23 cellular contexts compared by ENCODE assay signal in the genomic region with DNA sequence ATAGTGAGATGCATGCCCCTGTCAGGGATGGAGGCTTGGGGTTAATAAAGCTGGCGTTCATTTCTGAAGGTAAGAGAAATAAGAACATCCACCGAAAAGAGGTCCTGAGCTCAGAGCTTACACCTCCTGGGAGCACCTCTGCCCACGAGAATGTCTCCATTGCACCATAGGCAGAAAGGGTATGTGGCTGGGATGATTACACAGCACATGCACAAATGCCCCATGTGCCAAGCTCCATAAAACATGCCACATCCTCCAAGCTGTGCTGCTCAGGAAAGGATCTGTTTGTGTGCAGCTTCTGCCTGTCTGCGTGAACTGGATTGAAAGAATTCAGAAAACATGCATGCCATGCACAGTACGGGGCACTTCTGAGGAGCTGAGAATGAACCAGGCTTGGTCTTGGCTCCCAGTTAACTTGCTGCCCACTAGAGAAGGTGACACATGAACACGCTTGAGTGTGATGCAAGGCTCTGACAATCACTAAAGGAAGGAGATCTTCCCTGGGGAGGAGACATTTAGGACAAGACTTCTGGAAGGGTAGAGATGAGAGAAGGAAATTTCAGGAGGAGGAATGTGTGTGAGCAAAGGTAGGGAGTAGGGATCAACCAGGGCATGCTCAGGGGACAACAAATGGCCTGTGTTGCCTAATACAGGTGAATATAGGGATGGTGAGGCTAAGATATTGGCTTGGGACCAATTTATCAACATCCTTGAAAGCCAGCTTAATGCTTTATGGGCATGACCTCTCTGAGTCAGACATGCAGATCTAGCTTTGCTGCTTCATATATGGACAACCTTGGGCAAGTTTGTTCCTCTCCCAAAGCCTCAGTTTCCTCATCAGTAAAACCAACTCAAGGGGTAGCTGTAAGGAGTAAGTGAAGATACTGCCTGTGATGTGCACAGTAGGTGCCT. TPM values are rescaled to one million over a fixed set of nuclear protein-coding genes. Genes with fewer than 3 reads are reported as not detected.
"Had no signal": no experiment of that assay in that cellular context is flagged by ENCODE, and none has a peak within 500 bp of the region (broad histone marks: within the 10 kb centered on the region; RNA-seq: fewer than 3 reads in every experiment).

No MANE protein-coding gene starts in this region.

- H3K36me3 ChIP-seq: esophagus muscularis mucosa, left lung, neural progenitor cell, upper lobe of right lung had no signal

- H3K9me3 ChIP-seq: body of pancreas, left lung, upper lobe of right lung had no signal

- H3K4me1 ChIP-seq: body of pancreas had no signal

- ATAC-seq: body of pancreas; left lung; naive thymus-derived CD8-positive, alpha-beta T cell; upper lobe of right lung; WTC11 had no signal

- H3K27me3 ChIP-seq: body of pancreas, esophagus muscularis mucosa, hepatocyte, left lung, neural progenitor cell, upper lobe of right lung had no signal

- DNase-seq: activated gamma-delta T cell treated with Interleukin-2 at 50 U/mL for 16 hours; activated T-cell treated with anti-CD3 and anti-CD28 coated beads, Interleukin-2, amount 50 U/mL, for 1 hour; anterior cingulate cortex; body of pancreas; caudate nucleus; dermis blood vessel endothelial cell; effector CD8-positive, alpha-beta T cell; glutamatergic neuron; immature natural killer cell; kidney glomerular epithelial cell; left lung; naive thymus-derived CD8-positive, alpha-beta T cell; retina; stimulated activated CD4-positive, alpha-beta T cell treated with anti-CD3 and anti-CD28 coated beads, Interleukin-4, amount 100 ng/mL, for 24 hours; stimulated activated naive CD4-positive, alpha-beta T cell treated with Interleukin-2 at 50 U/mL for 16 hours; T-helper 9 cell had no signal

- H3K4me3 ChIP-seq: body of pancreas, esophagus muscularis mucosa, hepatocyte, left lung, lung, neural progenitor cell, upper lobe of right lung had no signal

- H3K27ac ChIP-seq: body of pancreas, esophagus muscularis mucosa, hepatocyte, left lung, neural progenitor cell, upper lobe of right lung had no signal

RNA-seq across cellular contexts. Expression of a gene that starts 32.0 kb away (rescaled TPM):
- total RNA-seq: osteocyte had no signal
